ENCODE assay signal across 11 cellular contexts in the genomic region with DNA sequence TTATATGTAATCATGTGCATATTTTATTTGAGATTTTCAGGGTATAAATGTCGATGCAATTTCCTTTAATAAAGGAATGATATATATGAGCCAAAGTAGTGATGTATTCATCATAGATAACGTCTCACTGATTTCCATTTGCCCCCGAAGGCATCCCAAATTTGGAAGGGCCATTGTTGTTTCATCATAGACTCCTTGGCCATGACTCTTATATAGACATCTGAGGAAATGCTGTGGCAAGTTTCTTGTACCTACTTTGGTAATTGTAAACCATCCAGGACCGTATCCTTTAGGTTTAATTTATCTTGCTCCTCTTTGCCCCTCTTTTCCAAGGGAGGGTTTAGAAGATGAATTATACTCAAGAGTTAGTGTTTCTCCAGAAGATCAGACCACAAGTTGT.
DNase-seq lines count a peak whose midpoint lies in the region; TF ChIP-seq lines count a peak whose summit lies in the region.
"Had no signal": no experiment of that assay in that cellular context is flagged by ENCODE, and none has a peak within 500 bp of the region (broad histone marks: within the 10 kb centered on the region; RNA-seq: fewer than 3 reads in every experiment).

No MANE protein-coding gene starts in this region.

- H3K4me2 ChIP-seq in trophoblast cell (ENCODE audit: low read length): peak overlapping the region; percentile 36
- H3K4me2 ChIP-seq: BLaER1 had no signal

- H3K9ac ChIP-seq in trophoblast cell (ENCODE audit: low read length): no peak overlapping the region
- H3K9ac ChIP-seq: BLaER1 had no signal

- POLR2A ChIA-PET in Caco-2 (lab: Charles Lee): interaction anchor here (1.0 to 1.6 kb wide), 3 partner anchors 8 to 86 kb away, joined by 4 to 14 read pairs (median 5); partner anchors contain the start of gene SAMD4A

- peak overlapping the region; percentile 15 for H2BK120ac ChIP-seq in trophoblast cell (ENCODE audit: insufficient read depth, low read length, poor library complexity)

- H3K36me3 ChIP-seq in Caco-2 (ENCODE audit: control insufficient read depth, insufficient read depth, low read length) (no peaks in the 10 kb centered on the region), trophoblast cell (ENCODE audit: control insufficient read depth in 1 of 2, insufficient read depth in 2 of 2, low read length in 2 of 2) (no peaks in the 10 kb centered on the region)

- TF ChIP-seq CTCF in Caco-2 (IDR thresholded peaks at IDR 0.05; ENCODE audit: insufficient read depth in 1 of 2, low read depth in 1 of 2, low read length in 1 of 2, severe bottlenecking in 1 of 2, unreplicated experiment in 1 of 2) (no peak), fibroblast of pulmonary artery (IDR thresholded peaks at IDR 0.05; ENCODE audit: low read length, missing control alignments) (no peak)

- H4K8ac ChIP-seq in trophoblast cell (ENCODE audit: low read depth, low read length): no peak overlapping the region

- no peaks in the 10 kb centered on the region for H3K9me3 Mint-ChIP-seq in Caco-2 (ENCODE audit: unreplicated experiment)

- CTCF ChIA-PET in Caco-2 (lab: Charles Lee): interaction anchor here (1.0 kb wide), 2 partner anchors 8 to 86 kb away, joined by 4 to 5 read pairs; no protein-coding TSS in a partner anchor

- no peak overlapping the region for H2BK5ac ChIP-seq in trophoblast cell (ENCODE audit: low read depth, low read length, poor library complexity)

- TSS peak; percentile 93 for BruUV-seq in Caco-2 (replicated peaks; lab: Mats Ljungman, UMichigan)

- H3K79me2 ChIP-seq in trophoblast cell (ENCODE audit: control insufficient read depth, insufficient read depth, low read length, poor library complexity): peaks cover 8% of the 10 kb centered on the region

- H4K91ac ChIP-seq in trophoblast cell (ENCODE audit: low read depth, low read length): no peak overlapping the region

- no peak overlapping the region for H2AK5ac ChIP-seq in trophoblast cell (ENCODE audit: low read length)

- peaks cover 96% of the 10 kb centered on the region for H3K4me1 ChIP-seq in Caco-2
- peaks cover 21 to 26% of the 10 kb centered on the region in 2 experiments for H3K4me1 ChIP-seq in trophoblast cell (ENCODE audit: control insufficient read depth in 1 of 2, insufficient read depth in 2 of 2, low read length in 2 of 2)

- peak overlapping the region; percentile 90 for H3K27ac ChIP-seq in trophoblast cell (ENCODE audit: low read depth, low read length)
- H3K27ac ChIP-seq: BLaER1 had no signal

- H3K4me3 Mint-ChIP-seq in Caco-2 (ENCODE audit: unreplicated experiment): peak overlapping the region; percentile 52

- H3K4me1 Mint-ChIP-seq in Caco-2 (ENCODE audit: low read depth, unreplicated experiment): peaks cover 39% of the 10 kb centered on the region

- intact Hi-C loops in Caco-2 (cut with micrococcal nuclease; ENCODE audit: unreplicated experiment): loop anchor here (1.0 to 2.0 kb wide), 2 partner anchors 8 to 39 kb away; no protein-coding TSS in a partner anchor

- H3K23ac ChIP-seq in trophoblast cell (ENCODE audit: low read length): no peak overlapping the region

- no peaks in the 10 kb centered on the region for H3K27me3 Mint-ChIP-seq in Caco-2 (ENCODE audit: insufficient read depth, unreplicated experiment)

- DNase-seq in Caco-2 (no peak), SK-MEL-5 (ENCODE audit: low read depth, low spot score) (peak; percentile 37), fibroblast of pulmonary artery (ENCODE audit: low read depth) (peak; percentile 63), trophoblast cell (peak; percentile 22 to 56), NCI-H1105 (lab: John Stamatoyannopoulos, UW) (no peak), NCI-H526 treated with DMSO at 0.1 percent for 48 hours (lab: John Stamatoyannopoulos, UW) (no peak)
- no peak for DNase-seq in activated T-cell treated with anti-CD3 and anti-CD28 coated beads, Interleukin-2, amount 50 U/mL, for 48 hours
- DNase-seq in stimulated activated CD4-positive, alpha-beta T cell treated with anti-CD3 and anti-CD28 coated beads, Interleukin-4, amount 100 ng/mL, for 24 hours: no peak
- DNase-seq: NCI-H510A treated with DMSO at 0.1 percent for 48 hours had no signal

- in situ Hi-C loops in SK-MEL-5 (cut with HindIII; ENCODE audit: low pct_unique_long_range_greater_than_20kb, low sequenced_read_pairs): no loop called here

- no peaks in the 10 kb centered on the region for H3K9me3 ChIP-seq in Caco-2
- no peaks in the 10 kb centered on the region for H3K9me3 ChIP-seq in trophoblast cell (ENCODE audit: insufficient read depth, low read depth, low read length)
- H3K9me3 ChIP-seq: BLaER1, mucosa of descending colon had no signal

- H3K27ac Mint-ChIP-seq in Caco-2 (ENCODE audit: unreplicated experiment): peak overlapping the region; percentile 66

- H3K27me3 ChIP-seq in Caco-2 (replicated peaks; ENCODE audit: control insufficient read depth, insufficient read depth, low read length) (no peaks in the 10 kb centered on the region), trophoblast cell (ENCODE audit: insufficient read depth, low read length) (no peaks in the 10 kb centered on the region)
- H3K27me3 ChIP-seq: BLaER1 had no signal

- no peak overlapping the region for H2BK12ac ChIP-seq in trophoblast cell (ENCODE audit: low read length)

- H3K4me3 ChIP-seq in Caco-2 (ENCODE audit: low read depth, low read length) (0 out of 2 replicates have a peak overlapping the region, but pooled peaks have one; percentile 4), fibroblast of pulmonary artery (replicated peaks; ENCODE audit: low read depth, low read length) (peak overlapping the region; percentile 12), trophoblast cell (ENCODE audit: low read depth, low read length) (no peak overlapping the region)
- H3K4me3 ChIP-seq: BLaER1, mucosa of descending colon had no signal

- H3K4ac ChIP-seq in trophoblast cell (ENCODE audit: low read depth, low read length): no peak overlapping the region

- H3K36me3 Mint-ChIP-seq in Caco-2 (ENCODE audit: insufficient read depth, unreplicated experiment): peaks cover 49% of the 10 kb centered on the region

- no peak overlapping the region for H3K14ac ChIP-seq in trophoblast cell (ENCODE audit: low read length)

- no peak overlapping the region for H3K18ac ChIP-seq in trophoblast cell (ENCODE audit: low read length)

- no peak overlapping the region for H4K12ac ChIP-seq in trophoblast cell (ENCODE audit: low read depth, low read length)

- no CpG with 5 or more reads among the region's 4 CpGs for whole genome bisulfite sequencing in trophoblast cell (ENCODE audit: extremely low coverage, insufficient coverage, insufficient read length)

- H3K79me1 ChIP-seq in trophoblast cell (ENCODE audit: low read length): peaks cover 26% of the 10 kb centered on the region

- no peak overlapping the region for H2AFZ ChIP-seq in trophoblast cell (ENCODE audit: insufficient read depth, low read length, poor library complexity)

Comparison
In these comparisons a context has a peak if more than half of its experiments do, and no peak if none do; other contexts are left out.
1. DNase-seq: peak in SK-MEL-5 (single experiment), fibroblast of pulmonary artery (single experiment) and trophoblast cell (2 of 2); none in Caco-2 (0 of 2), activated T-cell treated with anti-CD3 and anti-CD28 coated beads, Interleukin-2, amount 50 U/mL, for 48 hours (0 of 2), NCI-H1105 (single experiment), stimulated activated CD4-positive, alpha-beta T cell treated with anti-CD3 and anti-CD28 coated beads, Interleukin-4, amount 100 ng/mL, for 24 hours (single experiment) and NCI-H526 treated with DMSO at 0.1 percent for 48 hours (single experiment).